10 cellular contexts compared by ENCODE assay signal in the genomic region with DNA sequence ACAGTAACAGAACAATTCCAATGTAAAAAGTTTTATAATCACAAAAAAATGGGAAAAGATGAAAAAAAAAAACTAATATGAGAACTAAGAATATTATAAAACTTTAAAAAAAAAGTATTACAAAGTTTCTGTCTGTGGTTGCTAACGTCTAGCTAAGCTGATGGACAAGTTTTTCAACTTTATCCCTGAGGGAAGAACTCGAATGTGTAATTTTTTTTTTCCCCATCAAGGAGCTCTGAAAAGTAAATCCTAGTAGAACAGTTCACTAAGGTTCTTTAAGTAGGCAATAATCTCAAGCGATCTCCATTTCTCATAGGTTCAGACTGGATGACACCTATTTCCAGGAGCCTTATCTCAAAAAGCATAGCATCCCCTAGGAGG.
"Had no signal": no experiment of that assay in that cellular context is flagged by ENCODE, and none has a peak within 500 bp of the region (broad histone marks: within the 10 kb centered on the region; RNA-seq: fewer than 3 reads in every experiment).

No MANE protein-coding gene starts in this region.

- H3K9me3 Mint-ChIP-seq: central memory CD8-positive, alpha-beta T cell; natural killer cell had no signal

- H3K36me3 Mint-ChIP-seq: natural killer cell; stimulated activated effector memory CD8-positive, alpha-beta T cell treated with anti-CD3 and anti-CD28 coated beads, Interleukin-12 subunit alpha, Interleukin-12 subunit beta, amount 100 ng/mL, for 72 hours had no signal

- H3K27me3 Mint-ChIP-seq: central memory CD8-positive, alpha-beta T cell had no signal

- DNase-seq: activated CD4-positive, alpha-beta T cell treated with anti-CD3 and anti-CD28 coated beads for 4 hours; activated gamma-delta T cell; effector memory CD4-positive, alpha-beta T cell; erythroblast; hypothalamus; natural killer cell; right cardiac atrium had no signal

- H3K4me3 ChIP-seq: upper lobe of left lung had no signal

- H3K4me3 Mint-ChIP-seq: central memory CD8-positive, alpha-beta T cell; natural killer cell; stimulated activated effector memory CD8-positive, alpha-beta T cell treated with anti-CD3 and anti-CD28 coated beads, Interleukin-12 subunit alpha, Interleukin-12 subunit beta, amount 100 ng/mL, for 72 hours had no signal

- H3K27me3 ChIP-seq: upper lobe of left lung had no signal

- H3K4me1 Mint-ChIP-seq: central memory CD8-positive, alpha-beta T cell; stimulated activated effector memory CD8-positive, alpha-beta T cell treated with anti-CD3 and anti-CD28 coated beads, Interleukin-12 subunit alpha, Interleukin-12 subunit beta, amount 100 ng/mL, for 72 hours had no signal

- H3K27ac Mint-ChIP-seq: natural killer cell; stimulated activated effector memory CD8-positive, alpha-beta T cell treated with anti-CD3 and anti-CD28 coated beads, Interleukin-12 subunit alpha, Interleukin-12 subunit beta, amount 100 ng/mL, for 72 hours had no signal

- ATAC-seq: natural killer cell had no signal

- H3K9me3 ChIP-seq: upper lobe of left lung had no signal

- H3K36me3 ChIP-seq: upper lobe of left lung had no signal
